In genomic region chr5:57166250-57166649, GRCh38 we compare ENCODE assay signal across 10 cellular contexts. TPM values are rescaled to one million over a fixed set of nuclear protein-coding genes. Genes with fewer than 3 reads are reported as not detected.
DNase-seq lines count a peak whose midpoint lies in the region; ATAC-seq and TF ChIP-seq lines count a peak whose summit lies in the region.
"Had no signal": no experiment of that assay in that cellular context is flagged by ENCODE, and none has a peak within 500 bp of the region (broad histone marks: within the 10 kb centered on the region; RNA-seq: fewer than 3 reads in every experiment).

No MANE protein-coding gene starts in this region.

- ATAC-seq in GM19043 (IDR thresholded peaks at IDR 0.05; ENCODE audit: low read depth, unreplicated experiment) (peak; percentile 71), HG02981 (IDR thresholded peaks at IDR 0.05; ENCODE audit: unreplicated experiment) (peak; percentile 69), naive B cell (ENCODE audit: low read depth in 2 of 2) (peak; percentile 55 to 76)
- ATAC-seq: activated T-cell treated with anti-CD3 and anti-CD28 coated beads, Interleukin-2, amount 50 U/mL, for 4 hours had no signal

- H3K27me3 Mint-ChIP-seq in naive B cell: no peaks in the 10 kb centered on the region
- H3K27me3 Mint-ChIP-seq in immature natural killer cell (ENCODE audit: low read depth in 3 of 3): peaks cover 0 to 1% (median 0%) of the 10 kb centered on the region in 3 donors

- H3K27ac Mint-ChIP-seq in naive B cell (peak overlapping the region in 1 of 6 donors; percentile 62), immature natural killer cell (no peak overlapping the region)
- H3K27ac Mint-ChIP-seq: nephron had no signal

- TF ChIP-seq CTCF in GM13977 (IDR thresholded peaks at IDR 0.05; ENCODE audit: extremely low read depth, insufficient read depth, missing control alignments): no peak

- H3K4me1 Mint-ChIP-seq in naive B cell (peaks cover 0 to 7% (median 0%) of the 10 kb centered on the region in 3 donors), immature natural killer cell (no peaks in the 10 kb centered on the region)
- H3K4me1 Mint-ChIP-seq: nephron had no signal

- H3K36me3 Mint-ChIP-seq in naive B cell (no peaks in the 10 kb centered on the region), immature natural killer cell (no peaks in the 10 kb centered on the region)

- in situ Hi-C loops in GM13977 (cut with MboI; ENCODE audit: low pct_unique_long_range_greater_than_20kb, low sequenced_read_pairs, unreplicated experiment): no loop called here

- no peaks in the 10 kb centered on the region for H3K9me3 Mint-ChIP-seq in naive B cell
- H3K9me3 Mint-ChIP-seq in immature natural killer cell: no peaks in the 10 kb centered on the region
- H3K9me3 Mint-ChIP-seq: activated T-cell treated with anti-CD3 and anti-CD28 coated beads, Interleukin-2, amount 50 U/mL, for 4 hours; nephron had no signal

- DNase-seq in OCI-M1 (lab: John Stamatoyannopoulos, UW) (peak; percentile 84), naive B cell (no peak), midbrain (lab: John Stamatoyannopoulos, UW) (no peak), GM13977 (ENCODE audit: low spot score) (no peak), immature natural killer cell (no peak)
- DNase-seq: activated T-cell treated with anti-CD3 and anti-CD28 coated beads, Interleukin-2, amount 50 U/mL, for 4 hours; Caco-2 had no signal

- no peak overlapping the region for H3K4me3 Mint-ChIP-seq in naive B cell
- no peak overlapping the region for H3K4me3 Mint-ChIP-seq in immature natural killer cell
- H3K4me3 Mint-ChIP-seq: activated T-cell treated with anti-CD3 and anti-CD28 coated beads, Interleukin-2, amount 50 U/mL, for 4 hours; nephron had no signal

RNA-seq across cellular contexts. Expression of gene GPBP1, which starts 7.6 kb away (rescaled TPM):
- polyA plus RNA-seq in naive B cell (ENCODE audit: low read depth in 6 of 6): 100 to 1,000 TPM in 4 of 6 donors, 10 to 100 TPM in 2; 84.1 to 120 (median 106) TPM
- 10 to 100 TPM; 60.7 to 95.6 (median 80.4) TPM for polyA plus RNA-seq in immature natural killer cell
